In the genomic region with DNA sequence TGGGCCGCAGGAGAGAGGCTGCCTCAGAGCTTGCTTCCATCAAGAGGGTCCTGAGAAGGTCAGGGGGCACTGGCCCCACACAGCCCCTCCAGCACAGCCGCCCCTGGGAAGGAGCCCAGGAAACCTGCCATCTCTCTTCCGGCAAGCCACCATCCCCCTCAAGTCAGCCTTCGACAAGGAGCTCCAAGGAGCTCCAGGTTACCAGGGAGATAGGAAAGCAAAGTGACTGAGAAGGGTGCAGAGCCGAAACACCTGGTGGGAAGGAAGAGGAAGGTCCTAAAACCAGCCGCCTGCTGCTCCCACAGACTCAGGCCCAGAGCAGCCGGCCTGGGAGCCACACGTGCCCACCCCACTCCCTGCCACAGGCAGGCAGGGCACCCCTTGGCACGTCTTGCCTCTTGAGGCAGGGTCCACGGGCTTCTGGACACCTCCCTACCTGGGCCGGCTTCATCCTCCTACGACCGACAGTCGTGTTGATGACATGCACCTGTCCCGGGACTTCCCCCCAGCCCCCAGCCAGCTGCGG, we compare ENCODE assay signal across 23 cellular contexts.
DNase-seq lines count a peak whose midpoint lies in the region; ATAC-seq and TF ChIP-seq lines count a peak whose summit lies in the region.
"Had no signal": no experiment of that assay in that cellular context is flagged by ENCODE, and none has a peak within 500 bp of the region (broad histone marks: within the 10 kb centered on the region; RNA-seq: fewer than 3 reads in every experiment).

No MANE protein-coding gene starts in this region.

- DNase-seq in NCI-H2171 treated with DMSO at 0.1 percent for 48 hours (lab: John Stamatoyannopoulos, UW) (peak; percentile 70), NCI-H2171 (lab: John Stamatoyannopoulos, UW) (no peak), MM.1S (peak; percentile 84), endothelial cell (ENCODE audit: low spot score) (no peak), retina (peak; percentile 52), A172 (ENCODE audit: low spot score) (no peak)
- DNase-seq: activated CD4-positive, alpha-beta memory T cell treated with anti-CD3 and anti-CD28 coated beads, Interleukin-2, amount 10 ng/mL, durations not matched to agents 7 days and 5 days; activated CD4-positive, alpha-beta T cell treated with anti-CD3 and anti-CD28 coated beads for 1 hour; activated naive CD4-positive, alpha-beta T cell treated with anti-CD3 and anti-CD28 coated beads, Interleukin-2, amount 50 U/mL, for 16 hours; amygdala; islet precursor cell; NCI-H146; NCI-H2227 treated with DMSO at 0.1 percent for 48 hours; stimulated activated CD4-positive, alpha-beta T cell treated with anti-CD3 and anti-CD28 coated beads, Interleukin-15, amount 100 ng/mL, for 24 hours; stimulated activated naive CD8-positive, alpha-beta T cell treated with anti-CD3 and anti-CD28 coated beads, Interleukin-15, Interleukin-2, amounts not matched to agents 100 U/mL and 50 U/mL, for 24 hours had no signal

- no peak overlapping the region for H2AFZ ChIP-seq in MM.1S (ENCODE audit: low read length)

- H3K27me3 ChIP-seq in MM.1S (replicated peaks; ENCODE audit: insufficient read depth, low read length): no peaks in the 10 kb centered on the region
- H3K27me3 ChIP-seq: breast epithelium had no signal

- H3K9me2 ChIP-seq in MM.1S (replicated peaks; ENCODE audit: insufficient read depth, low read length): no peaks in the 10 kb centered on the region

- peak overlapping the region; percentile 24 for H3K27ac Mint-ChIP-seq in endothelial cell (ENCODE audit: unreplicated experiment)
- H3K27ac Mint-ChIP-seq: activated CD4-positive, alpha-beta memory T cell treated with anti-CD3 and anti-CD28 coated beads, Interleukin-2, amount 10 ng/mL, durations not matched to agents 7 days and 5 days; activated T-helper 17 cell treated with anti-CD3 and anti-CD28 coated beads, Interleukin-2, amount 50 U/mL, for 72 hours; T-helper 1 cell treated with Interleukin-12 subunit alpha and Interleukin-12 subunit beta and Interleukin-4 antibody, amounts not matched to agents 30 μg/mL and 1 μg/mL, for 36 hours had no signal

- TF ChIP-seq CTCF in MM.1S (IDR thresholded peaks at IDR 0.05; ENCODE audit: low read length): no peak
- no peak for TF ChIP-seq CTCF in endothelial cell (IDR thresholded peaks at IDR 0.05; ENCODE audit: unreplicated experiment)

- peak overlapping the region; percentile 71 for H3K4me2 ChIP-seq in MM.1S (ENCODE audit: low read depth, low read length)

- peaks cover 5% of the 10 kb centered on the region for H3K36me3 Mint-ChIP-seq in endothelial cell (ENCODE audit: low read depth, unreplicated experiment)

- H3K4me1 Mint-ChIP-seq in endothelial cell (ENCODE audit: unreplicated experiment): peaks cover 15% of the 10 kb centered on the region
- H3K4me1 Mint-ChIP-seq: activated T-helper 17 cell treated with anti-CD3 and anti-CD28 coated beads, Interleukin-2, amount 50 U/mL, for 72 hours; neural crest cell had no signal

- no peaks in the 10 kb centered on the region for H3K9me3 ChIP-seq in MM.1S (replicated peaks; ENCODE audit: insufficient read depth, low read length)
- H3K9me3 ChIP-seq: breast epithelium, lower lobe of right lung had no signal

- peak overlapping the region; percentile 7; the same call in 1 of the 2 replicates for H3K4me3 ChIP-seq in MM.1S (ENCODE audit: low read length)
- H3K4me3 ChIP-seq: breast epithelium, lower lobe of right lung had no signal

- no peaks in the 10 kb centered on the region for H3K9me3 Mint-ChIP-seq in endothelial cell (ENCODE audit: unreplicated experiment)
- H3K9me3 Mint-ChIP-seq: activated CD4-positive, alpha-beta memory T cell treated with anti-CD3 and anti-CD28 coated beads, Interleukin-2, amount 10 ng/mL, durations not matched to agents 7 days and 5 days; activated T-helper 17 cell treated with anti-CD3 and anti-CD28 coated beads, Interleukin-2, amount 50 U/mL, for 72 hours; neural crest cell; T-helper 1 cell treated with Interleukin-12 subunit alpha and Interleukin-12 subunit beta and Interleukin-4 antibody, amounts not matched to agents 30 μg/mL and 1 μg/mL, for 36 hours had no signal

- H3K36me3 ChIP-seq in MM.1S (replicated peaks; ENCODE audit: insufficient read depth, low read length): no peaks in the 10 kb centered on the region
- H3K36me3 ChIP-seq: breast epithelium had no signal

- H3K27ac ChIP-seq in MM.1S (ENCODE audit: low read length): peak overlapping the region; percentile 98
- H3K27ac ChIP-seq: breast epithelium, lower lobe of right lung had no signal

- peaks cover 7% of the 10 kb centered on the region for H3K27me3 Mint-ChIP-seq in endothelial cell (ENCODE audit: unreplicated experiment)
- H3K27me3 Mint-ChIP-seq: activated CD4-positive, alpha-beta memory T cell treated with anti-CD3 and anti-CD28 coated beads, Interleukin-2, amount 10 ng/mL, durations not matched to agents 7 days and 5 days; activated T-helper 17 cell treated with anti-CD3 and anti-CD28 coated beads, Interleukin-2, amount 50 U/mL, for 72 hours had no signal

- ATAC-seq in HG03135 (IDR thresholded peaks at IDR 0.05; ENCODE audit: unreplicated experiment) (no peak), GM19395 (IDR thresholded peaks at IDR 0.05; ENCODE audit: unreplicated experiment) (no peak)
- ATAC-seq: activated T-helper 17 cell treated with anti-CD3 and anti-CD28 coated beads, Interleukin-2, amount 50 U/mL, for 72 hours; HCT116; lower lobe of right lung had no signal

- H3K4me3 Mint-ChIP-seq in endothelial cell (ENCODE audit: unreplicated experiment): no peak overlapping the region
- H3K4me3 Mint-ChIP-seq: activated CD4-positive, alpha-beta memory T cell treated with anti-CD3 and anti-CD28 coated beads, Interleukin-2, amount 10 ng/mL, durations not matched to agents 7 days and 5 days; activated T-helper 17 cell treated with anti-CD3 and anti-CD28 coated beads, Interleukin-2, amount 50 U/mL, for 72 hours; neural crest cell; T-helper 1 cell treated with Interleukin-12 subunit alpha and Interleukin-12 subunit beta and Interleukin-4 antibody, amounts not matched to agents 30 μg/mL and 1 μg/mL, for 36 hours had no signal

- H3K79me2 ChIP-seq in MM.1S (ENCODE audit: low read length): peaks cover 28% of the 10 kb centered on the region

- peak overlapping the region; percentile 72 for H3K9ac ChIP-seq in MM.1S (ENCODE audit: low read length)

- peaks cover 72% of the 10 kb centered on the region for H3K4me1 ChIP-seq in MM.1S (ENCODE audit: low read length)

- H4K20me1 ChIP-seq in MM.1S (ENCODE audit: insufficient read depth, low read length): no peaks in the 10 kb centered on the region

- peaks cover 62% of the 10 kb centered on the region for H3F3A ChIP-seq in MM.1S (ENCODE audit: insufficient read depth, low read length)

Comparison
In these comparisons a context has a peak if more than half of its experiments do, and no peak if none do; other contexts are left out.
1. DNase-seq: peak in NCI-H2171 treated with DMSO at 0.1 percent for 48 hours (single experiment), MM.1S (single experiment) and retina (single experiment); none in NCI-H2171 (single experiment), endothelial cell (single experiment) and A172 (single experiment).